ENCODE assay signal across 8 cellular contexts in genomic region chr5:52989781-52990530, GRCh38. TPM values are rescaled to one million over a fixed set of nuclear protein-coding genes. Genes with fewer than 3 reads are reported as not detected.
DNase-seq lines count a peak whose midpoint lies in the region; ATAC-seq and TF ChIP-seq lines count a peak whose summit lies in the region.

No MANE protein-coding gene starts in this region.

- H3K27ac Mint-ChIP-seq in activated T-cell treated with anti-CD3 and anti-CD28 coated beads, Interleukin-2, amount 50 U/mL, for 24 hours, result no peak overlapping the region

- H3K27ac ChIP-seq in upper lobe of left lung, result peak overlapping the region; percentile 37 to 82 (median 59)

- H3K4me3 Mint-ChIP-seq in activated T-cell treated with anti-CD3 and anti-CD28 coated beads, Interleukin-2, amount 50 U/mL, for 24 hours, result peak overlapping the region; percentile 75

- H3K9me3 ChIP-seq in upper lobe of left lung, result no peaks in the 10 kb centered on the region

- peaks cover 34% of the 10 kb centered on the region for H3K4me1 Mint-ChIP-seq in activated T-cell treated with anti-CD3 and anti-CD28 coated beads, Interleukin-2, amount 50 U/mL, for 24 hours (ENCODE audit: low read depth)

- DNase-seq in AG04449 (ENCODE audit: low read depth, low spot score) (no peak), Kasumi-1 (lab: John Stamatoyannopoulos, UW) (peak; percentile 29 to 45), fibroblast of gingiva (ENCODE audit: low read depth) (peak; percentile 36), myocyte (ENCODE audit: low read depth) (peak; percentile 46), upper lobe of left lung (peak; percentile 55 to 56)
- peak; percentile 51 for DNase-seq in activated T-cell treated with anti-CD3 and anti-CD28 coated beads, Interleukin-2, amount 50 U/mL, for 24 hours

- H3K4me3 ChIP-seq in AG04449 (ENCODE audit: low read depth, low read length) (peak overlapping the region; percentile 76), upper lobe of left lung (peak overlapping the region; percentile 63 to 79 (median 66))

- WGBS in upper lobe of left lung, 2 donors, result 4 to 5% methylated on average over 16 to 27 of the region's 27 CpGs

- no peak for TF ChIP-seq EP300 in upper lobe of left lung (IDR thresholded peaks at IDR 0.05)

- TF ChIP-seq POLR2A in upper lobe of left lung (IDR thresholded peaks at IDR 0.05), result no peak

- no peaks in the 10 kb centered on the region for H3K36me3 ChIP-seq in upper lobe of left lung

- peaks cover 62% of the 10 kb centered on the region for H3K27me3 Mint-ChIP-seq in activated T-cell treated with anti-CD3 and anti-CD28 coated beads, Interleukin-2, amount 50 U/mL, for 24 hours

- peak; percentile 21 for ATAC-seq in GM19043 (IDR thresholded peaks at IDR 0.05; ENCODE audit: low read depth, unreplicated experiment)
- peak; percentile 63 to 80 for ATAC-seq in upper lobe of left lung (ENCODE audit: low FRiP score in 2 of 2)
- no peak for ATAC-seq in GM18861 (IDR thresholded peaks at IDR 0.05; ENCODE audit: unreplicated experiment)

- peaks cover 0 to 2% (median 0%) of the 10 kb centered on the region in 4 donors for H3K27me3 ChIP-seq in upper lobe of left lung

- POLR2A ChIA-PET in AG04449 (lab: Yijun Ruan, JAX), result no interaction called here

- TF ChIP-seq CTCF in AG04449 (IDR thresholded peaks at IDR 0.05; ENCODE audit: insufficient read depth, low read length, missing control alignments) (peak; percentile 30), upper lobe of left lung (IDR thresholded peaks at IDR 0.05) (peak in 2 of 6 experiments; percentile 15 to 36)

- CTCF ChIA-PET in AG04449 (lab: Yijun Ruan, JAX), result interaction anchor here (1.3 to 3.4 kb wide), 4 partner anchors 11 to 106 kb away, joined by 4 to 19 read pairs (median 6); no protein-coding TSS in a partner anchor

- no peaks in the 10 kb centered on the region for H3K36me3 Mint-ChIP-seq in activated T-cell treated with anti-CD3 and anti-CD28 coated beads, Interleukin-2, amount 50 U/mL, for 24 hours (ENCODE audit: low read depth)

- H3K4me1 ChIP-seq in upper lobe of left lung, result peaks cover 12 to 26% (median 13%) of the 10 kb centered on the region in 4 donors

- no peaks in the 10 kb centered on the region for H3K9me3 Mint-ChIP-seq in activated T-cell treated with anti-CD3 and anti-CD28 coated beads, Interleukin-2, amount 50 U/mL, for 24 hours

RNA-seq across cellular contexts. Expression of gene ITGA2, which starts 0.8 kb away (rescaled TPM):
- total RNA-seq in myocyte (0.21 and 0.31 TPM in 2 replicates), upper lobe of left lung (10 to 100 TPM in 4 of 6 donors, 1 to 10 TPM in 2; 4.2 to 45.8 (median 13.7) TPM)
- 0.24 TPM for polyA plus RNA-seq in myocyte (2012)
